Comparison of ENCODE assay signal across 16 cellular contexts in genomic region chrX:114472788-114473187, GRCh38.
A peak's percentile ranks its signal among the peaks of the same experiment; 100 is the strongest.
DNase-seq lines count a peak whose midpoint lies in the region; ATAC-seq and TF ChIP-seq lines count a peak whose summit lies in the region.
"Had no signal": no experiment of that assay in that cellular context is flagged by ENCODE, and none has a peak within 500 bp of the region (broad histone marks: within the 10 kb centered on the region; RNA-seq: fewer than 3 reads in every experiment).

No MANE protein-coding gene starts in this region.

- no peak for TF ChIP-seq CTCF in endodermal cell (conservative IDR thresholded peaks at IDR 0.05)
- no peak for TF ChIP-seq CTCF in GM10248 (IDR thresholded peaks at IDR 0.05; ENCODE audit: control extremely low read depth, extremely low read depth, low read depth, missing control alignments)

- H3K4me1 Mint-ChIP-seq in endodermal cell: peaks cover 22% of the 10 kb centered on the region
- H3K4me1 Mint-ChIP-seq: B cell had no signal

- peak overlapping the region; percentile 83 for H3K27ac Mint-ChIP-seq in endodermal cell
- H3K27ac Mint-ChIP-seq: B cell; CD4-positive, alpha-beta T cell; IgD-negative memory B cell had no signal

- H3K9ac ChIP-seq in ES-I3 (ENCODE audit: low read depth, low read length): peak overlapping the region; percentile 1; the same call in 1 of the 2 replicates
- peak overlapping the region; percentile 66 for H3K9ac ChIP-seq in HUES64 (ENCODE audit: low read depth, low read length)
- H3K9ac ChIP-seq in endodermal cell (ENCODE audit: extremely low read depth, low read length, poor library complexity, severe bottlenecking): no peak overlapping the region
- H3K9ac ChIP-seq in mesendoderm (ENCODE audit: low read length): no peak overlapping the region

- CTCF ChIA-PET in GM10248 (lab: Yijun Ruan, JAX): no interaction called here

- no peak overlapping the region for H2BK15ac ChIP-seq in mesendoderm (replicated peaks; ENCODE audit: low read depth)

- H3K18ac ChIP-seq in mesendoderm (ENCODE audit: low read length): no peak overlapping the region

- H3K36me3 ChIP-seq in ES-I3 (ENCODE audit: insufficient read depth, low read length) (no peaks in the 10 kb centered on the region; the same call in 1 of the 2 replicates), HUES64 (ENCODE audit: insufficient read depth, low read length) (peaks cover 4% of the 10 kb centered on the region; the same call in 1 of the 2 replicates), endodermal cell (ENCODE audit: control insufficient read depth, insufficient read depth, low read length) (no peaks in the 10 kb centered on the region), mesendoderm (ENCODE audit: control insufficient read depth, insufficient read depth, low read length) (no peaks in the 10 kb centered on the region)

- H3K27me3 ChIP-seq in HUES64 (ENCODE audit: insufficient read depth, low read length) (no peaks in the 10 kb centered on the region), endodermal cell (ENCODE audit: control insufficient read depth, insufficient read depth, low read length, poor library complexity, severe bottlenecking) (peaks cover 13% of the 10 kb centered on the region), mesendoderm (ENCODE audit: insufficient read depth, low read length, poor library complexity) (no peaks in the 10 kb centered on the region)

- no peak for ATAC-seq in GM19351 (IDR thresholded peaks at IDR 0.05; ENCODE audit: unreplicated experiment)

- H3K9me3 ChIP-seq in ES-I3 (ENCODE audit: control insufficient read depth, insufficient read depth, low read length) (no peaks in the 10 kb centered on the region), HUES64 (ENCODE audit: insufficient read depth, low read depth, low read length) (no peaks in the 10 kb centered on the region), endodermal cell (ENCODE audit: control insufficient read depth, low read length) (no peaks in the 10 kb centered on the region)

- WGBS in HUES64: no CpG with 5 or more reads among the region's 2 CpGs
- no CpG with 5 or more reads among the region's 2 CpGs for WGBS in endodermal cell (ENCODE audit: insufficient coverage in 1 of 2, insufficient read length in 1 of 2), 2 experiments
- no CpG with 5 or more reads among the region's 2 CpGs for WGBS in mesendoderm (ENCODE audit: extremely low coverage, insufficient coverage, low lambda C conversion rate)

- H3K4me3 ChIP-seq in HUES64 (ENCODE audit: low read length) (no peak overlapping the region), endodermal cell (ENCODE audit: low read length) (no peak overlapping the region), mesendoderm (ENCODE audit: low read length) (no peak overlapping the region)

- H2BK120ac ChIP-seq in mesendoderm (ENCODE audit: low read depth, low read length): no peak overlapping the region

- H3K9me3 Mint-ChIP-seq in endodermal cell: no peaks in the 10 kb centered on the region
- H3K9me3 Mint-ChIP-seq: CD4-positive, alpha-beta T cell; IgD-negative memory B cell had no signal

- no peak overlapping the region for H2AK5ac ChIP-seq in mesendoderm (ENCODE audit: low read length)

- no peaks in the 10 kb centered on the region for H3K79me2 ChIP-seq in mesendoderm (ENCODE audit: control insufficient read depth, insufficient read depth, low read length)

- H3K27ac ChIP-seq in HUES64 (ENCODE audit: low read depth, low read length): peak overlapping the region; percentile 93; the same call in 1 of the 2 replicates
- H3K27ac ChIP-seq in endodermal cell (ENCODE audit: low read depth, low read length): no peak overlapping the region
- H3K27ac ChIP-seq in mesendoderm (ENCODE audit: low read depth, low read length): no peak overlapping the region

- no peak overlapping the region for H3K56ac ChIP-seq in mesendoderm (ENCODE audit: low read length)

- POLR2A ChIA-PET in GM10248 (lab: Yijun Ruan, JAX): no interaction called here

- no peak overlapping the region for H3K4me2 ChIP-seq in mesendoderm (ENCODE audit: low read length)

- H3K4ac ChIP-seq in mesendoderm (ENCODE audit: low read depth, low read length): no peak overlapping the region

- H2BK5ac ChIP-seq in mesendoderm (ENCODE audit: low read length): no peak overlapping the region

- H4K8ac ChIP-seq in mesendoderm (ENCODE audit: low read depth, low read length): no peak overlapping the region

- peaks cover 19% of the 10 kb centered on the region for H3K27me3 Mint-ChIP-seq in endodermal cell (ENCODE audit: insufficient read depth)
- H3K27me3 Mint-ChIP-seq: B cell; CD4-positive, alpha-beta T cell; IgD-negative memory B cell had no signal

- H3K4me1 ChIP-seq in ES-I3 (ENCODE audit: insufficient read depth, low read length) (no peaks in the 10 kb centered on the region), HUES64 (ENCODE audit: insufficient read depth, low read length) (peaks cover 13% of the 10 kb centered on the region), endodermal cell (ENCODE audit: control insufficient read depth, insufficient read depth, low read length) (no peaks in the 10 kb centered on the region), mesendoderm (ENCODE audit: control insufficient read depth, low read depth, low read length) (no peaks in the 10 kb centered on the region)

- DNase-seq in endodermal cell (no peak), mesendoderm (peak; percentile 69), GM10248 (ENCODE audit: extremely low spot score) (no peak), activated gamma-delta T cell (lab: John Stamatoyannopoulos, UW) (no peak)
- DNase-seq: 8988T; C1 segment of cervical spinal cord; Calu3; CD4-positive, alpha-beta T cell; DMS 273 treated with DMSO at 0.1 percent for 48 hours; H7; KG1 had no signal

- no peak overlapping the region for H3K4me3 Mint-ChIP-seq in endodermal cell
- H3K4me3 Mint-ChIP-seq: B cell; CD4-positive, alpha-beta T cell; IgD-negative memory B cell had no signal

- H3K36me3 Mint-ChIP-seq in endodermal cell (ENCODE audit: low read depth): no peaks in the 10 kb centered on the region
- H3K36me3 Mint-ChIP-seq: IgD-negative memory B cell had no signal

- H4K5ac ChIP-seq in mesendoderm (ENCODE audit: low read length): no peak overlapping the region

- H3K79me1 ChIP-seq in mesendoderm (ENCODE audit: low read length): no peaks in the 10 kb centered on the region

- no peak overlapping the region for H3K23ac ChIP-seq in mesendoderm (ENCODE audit: low read length)

Comparison
In these comparisons a context has a peak if more than half of its experiments do, and no peak if none do; other contexts are left out.
1. H3K9ac ChIP-seq: peak in ES-I3 (single experiment) and HUES64 (single experiment); none in endodermal cell (single experiment) and mesendoderm (single experiment).